In the genomic region with DNA sequence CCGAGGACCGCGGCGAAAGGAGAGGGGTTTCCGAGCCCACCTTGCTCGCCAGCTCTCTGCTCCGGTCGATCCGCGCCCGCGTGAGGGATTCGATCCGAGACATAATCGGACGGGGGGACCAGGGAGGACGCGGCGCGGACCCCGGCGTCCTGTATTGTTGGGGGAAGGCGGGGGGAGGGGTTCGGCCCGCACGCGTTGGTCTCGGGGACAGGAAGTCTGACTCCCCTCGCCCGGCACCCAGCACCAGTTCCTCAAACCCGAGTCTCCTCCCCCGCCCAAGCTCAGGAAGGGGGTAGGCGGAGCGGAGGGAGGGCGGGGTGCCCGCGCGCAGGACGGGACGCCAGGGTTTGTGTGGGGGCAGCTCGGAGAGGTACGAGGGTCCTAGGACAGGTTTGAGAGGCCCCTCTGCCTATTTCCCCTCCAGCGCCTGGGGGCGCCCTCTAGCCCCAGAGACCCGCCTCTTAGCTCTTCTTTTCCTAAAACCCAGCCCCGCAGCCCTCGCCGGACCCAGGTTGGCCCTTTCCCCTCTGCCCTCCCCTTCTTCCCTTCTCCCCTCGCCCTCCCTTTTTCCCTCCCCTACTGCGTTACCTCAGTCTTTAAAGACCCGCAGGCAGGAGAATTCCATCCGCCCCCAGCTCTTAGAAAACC, we compare ENCODE assay signal across 8 cellular contexts. TPM values are rescaled to one million over a fixed set of nuclear protein-coding genes. Genes with fewer than 3 reads are reported as not detected.
DNase-seq lines count a peak whose midpoint lies in the region; ATAC-seq and TF ChIP-seq lines count a peak whose summit lies in the region.

Gene ARHGEF2, minus strand, starts transcription at position 223 of the 648 bp plus-strand sequence. Its CDS starts 120 bp downstream, at position 103.

- H3K79me2 ChIP-seq in parathyroid adenoma: no peaks in the 10 kb centered on the region

- peak within 1 kb of the TSS; percentile 96 to 98 for H3K4me3 Mint-ChIP-seq in CD14-positive monocyte
- H3K4me3 Mint-ChIP-seq in activated naive CD4-positive, alpha-beta T cell treated with anti-CD3 and anti-CD28 coated beads, Interleukin-2, amount 50 U/mL, for 24 hours: peak within 1 kb of the TSS; percentile 93

- ATAC-seq in GM19455 (IDR thresholded peaks at IDR 0.05; ENCODE audit: unreplicated experiment) (peak; percentile 57), Right ventricle myocardium superior (ENCODE audit: poor library complexity) (peak; percentile 76)

- H3K4me1 ChIP-seq in parathyroid adenoma (peaks cover 16% of the 10 kb centered on the region), thyroid gland (peaks cover 71 to 77% of the 10 kb centered on the region in 2 donors)

- H3K36me3 ChIP-seq in KOPT-K1 (ENCODE audit: insufficient read depth, low read length) (peaks cover 14% of the 10 kb centered on the region; the same call in 1 of the 2 replicates), parathyroid adenoma (ENCODE audit: control insufficient read depth, insufficient read depth, low read length) (no peaks in the 10 kb centered on the region), thyroid gland (no peaks in the 10 kb centered on the region)

- no peaks in the 10 kb centered on the region for H3K27me3 ChIP-seq in parathyroid adenoma (ENCODE audit: control insufficient read depth, insufficient read depth, low read length)
- no peaks in the 10 kb centered on the region for H3K27me3 ChIP-seq in thyroid gland

- intact Hi-C loops in CD14-positive monocyte (cut with micrococcal nuclease): no loop called here
- intact Hi-C loops in Right ventricle myocardium superior (cut with DNase I): loop anchor here (10.0 kb wide), 1 partner anchor 516 kb away; no protein-coding TSS in a partner anchor
- intact Hi-C loops in thyroid gland (cut with DNase I): loop anchor here (5.0 kb wide), 1 partner anchor 36 kb away; the partner anchor contains the start of gene RXFP4

- peak within 1 kb of the TSS; percentile 98 for H3K27ac ChIP-seq in KOPT-K1 (ENCODE audit: low read depth, low read length, poor library complexity, severe bottlenecking)
- peak within 1 kb of the TSS; percentile 80 for H3K27ac ChIP-seq in parathyroid adenoma
- peak within 1 kb of the TSS; percentile 94 to 96 (median 96) for H3K27ac ChIP-seq in thyroid gland

- peak within 1 kb of the TSS; percentile 37 for H3K9ac ChIP-seq in parathyroid adenoma

- peak within 1 kb of the TSS; percentile 91 to 99 (median 96) for H3K27ac Mint-ChIP-seq in CD14-positive monocyte
- H3K27ac Mint-ChIP-seq in activated naive CD4-positive, alpha-beta T cell treated with anti-CD3 and anti-CD28 coated beads, Interleukin-2, amount 50 U/mL, for 24 hours: peak within 1 kb of the TSS; percentile 94

- TF ChIP-seq CTCF in CD14-positive monocyte (IDR thresholded peaks at IDR 0.05) (no peak), parathyroid adenoma (IDR thresholded peaks at IDR 0.05) (no peak), thyroid gland (IDR thresholded peaks at IDR 0.05) (peak in 1 of 6 experiments; percentile 29)

- peaks cover 69% of the 10 kb centered on the region for H3K4me1 Mint-ChIP-seq in CD14-positive monocyte
- H3K4me1 Mint-ChIP-seq in activated naive CD4-positive, alpha-beta T cell treated with anti-CD3 and anti-CD28 coated beads, Interleukin-2, amount 50 U/mL, for 24 hours: peaks cover 74% of the 10 kb centered on the region

- peak in 1 of 2 donors; percentile 66 for TF ChIP-seq POLR2A in thyroid gland (IDR thresholded peaks at IDR 0.05)

- H2AFZ ChIP-seq in parathyroid adenoma: peak within 1 kb of the TSS; percentile 77

- peaks cover 0 to 5% (median 3%) of the 10 kb centered on the region in 3 donors for H3K27me3 Mint-ChIP-seq in CD14-positive monocyte (ENCODE audit: low read depth in 3 of 3)
- no peaks in the 10 kb centered on the region for H3K27me3 Mint-ChIP-seq in activated naive CD4-positive, alpha-beta T cell treated with anti-CD3 and anti-CD28 coated beads, Interleukin-2, amount 50 U/mL, for 24 hours

- peaks cover 0 to 2% (median 0%) of the 10 kb centered on the region in 7 donors for H3K9me3 Mint-ChIP-seq in CD14-positive monocyte
- H3K9me3 Mint-ChIP-seq in activated naive CD4-positive, alpha-beta T cell treated with anti-CD3 and anti-CD28 coated beads, Interleukin-2, amount 50 U/mL, for 24 hours: no peaks in the 10 kb centered on the region

- H3K4me3 ChIP-seq in parathyroid adenoma (ENCODE audit: low read depth, low read length) (peak within 1 kb of the TSS; percentile 92), thyroid gland (replicated peaks in 1 of 3) (peak within 1 kb of the TSS; percentile 90 to 98 (median 92))

- WGBS in thyroid gland, 2 donors: 0 to 1% methylated on average over 22 to 30 of the region's 52 CpGs

- DNase-seq in CD14-positive monocyte (ENCODE audit: low spot score) (peak; percentile 93), SKM-1 (lab: John Stamatoyannopoulos, UW; ENCODE audit: unreplicated experiment) (peak; percentile 99), Right ventricle myocardium superior (peak; percentile 92), thyroid gland (peak; percentile 72 to 73)

- H3K4me2 ChIP-seq in parathyroid adenoma (ENCODE audit: low read length): peak within 1 kb of the TSS; percentile 85

- H3K9me3 ChIP-seq in KOPT-K1 (ENCODE audit: insufficient read depth, low read length, poor library complexity, severe bottlenecking) (no peaks in the 10 kb centered on the region), parathyroid adenoma (ENCODE audit: control insufficient read depth, low read length) (no peaks in the 10 kb centered on the region), thyroid gland (no peaks in the 10 kb centered on the region)

- H3K36me3 Mint-ChIP-seq in CD14-positive monocyte: peaks cover 30 to 48% of the 10 kb centered on the region in 2 donors
- peaks cover 7% of the 10 kb centered on the region for H3K36me3 Mint-ChIP-seq in activated naive CD4-positive, alpha-beta T cell treated with anti-CD3 and anti-CD28 coated beads, Interleukin-2, amount 50 U/mL, for 24 hours

RNA-seq across cellular contexts. Expression of gene ARHGEF2, which starts in this region (rescaled TPM):
- 10 to 100 TPM; 15.4 to 18.6 TPM for polyA plus RNA-seq in CD14-positive monocyte
- total RNA-seq in Right ventricle myocardium superior: 55.7 TPM
- total RNA-seq in thyroid gland: 10 to 100 TPM; 47.4 to 80.1 (median 66.6) TPM

Comparison
In these comparisons a context has a peak if more than half of its experiments do, and no peak if none do; other contexts are left out.
1. Peak in every context shown above with its lines: DNase-seq, ATAC-seq, H3K4me3 ChIP-seq and H3K27ac ChIP-seq.
2. intact Hi-C loops: an anchor here in Right ventricle myocardium superior (10.0 kb wide) and thyroid gland (5.0 kb wide); none called in CD14-positive monocyte.